24 cellular contexts compared by ENCODE assay signal in the genomic region with DNA sequence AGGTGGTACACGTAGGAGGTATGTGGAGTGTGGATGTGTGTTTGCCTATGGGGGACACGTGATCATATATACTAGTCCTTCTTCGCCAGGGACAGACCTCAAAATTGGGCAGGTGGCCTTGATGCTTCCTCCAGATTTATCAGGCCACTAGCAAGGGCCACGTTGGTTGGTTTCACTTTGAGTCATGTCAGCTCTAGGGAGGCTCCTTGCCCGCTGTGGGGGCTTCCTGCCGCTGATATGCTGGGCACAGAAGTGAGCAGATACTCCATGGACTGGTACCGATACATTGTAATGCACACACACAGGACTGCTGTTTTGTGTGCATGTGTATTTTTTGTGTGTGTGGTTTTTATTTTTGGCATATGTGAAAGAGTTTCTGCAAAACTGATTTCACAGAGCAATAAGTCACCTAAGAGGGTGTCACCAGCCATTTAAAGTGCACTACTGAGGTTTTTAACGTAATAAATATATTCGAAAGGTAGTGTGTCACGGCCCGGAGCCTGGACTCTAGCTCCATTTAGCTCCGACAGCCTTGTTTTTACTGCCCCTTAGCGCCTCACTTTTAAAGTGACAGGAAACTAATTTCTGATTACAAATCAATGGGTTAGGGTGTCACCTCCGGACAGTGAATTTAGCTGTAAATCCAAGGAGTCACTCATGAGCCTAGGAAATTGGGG.
DNase-seq lines count a peak whose midpoint lies in the region; ATAC-seq, FAIRE-seq and TF ChIP-seq lines count a peak whose summit lies in the region.
"Had no signal": no experiment of that assay in that cellular context is flagged by ENCODE, and none has a peak within 500 bp of the region (broad histone marks: within the 10 kb centered on the region; RNA-seq: fewer than 3 reads in every experiment).

No MANE protein-coding gene starts in this region.

- no peak overlapping the region; the same call in 1 of the 2 replicates for H2BK20ac ChIP-seq in H1 (ENCODE audit: low read length)

- H4K8ac ChIP-seq in H1 (ENCODE audit: extremely low read depth, insufficient read depth, low read length): no peak overlapping the region

- H3K4ac ChIP-seq in H1 (replicated peaks; ENCODE audit: insufficient read length, low read depth, low read length): no peak overlapping the region

- TF ChIP-seq EP300 in H1 (IDR thresholded peaks at IDR 0.05; ENCODE audit: borderline replicate concordance in 1 of 2, low read depth in 2 of 2, low read length in 2 of 2) (no peak), ovary (IDR thresholded peaks at IDR 0.05) (no peak)

- H3K36me3 ChIP-seq in H1 (ENCODE audit: control insufficient read depth in 2 of 4, insufficient read depth in 4 of 4, low read length in 3 of 4) (no peaks in the 10 kb centered on the region), ovary (no peaks in the 10 kb centered on the region)
- H3K36me3 ChIP-seq: heart left ventricle, sigmoid colon, transverse colon had no signal

- H3K4me1 ChIP-seq in H1 (replicated peaks in 1 of 4; ENCODE audit: control insufficient read depth in 3 of 4, insufficient read depth in 4 of 4, low read length in 3 of 4): peaks cover 2 to 14% (median 9%) of the 10 kb centered on the region in 4 experiments; a peak in 5 of 7 replicates
- H3K4me1 ChIP-seq in ovary (ENCODE audit: insufficient read depth): no peaks in the 10 kb centered on the region
- H3K4me1 ChIP-seq: heart left ventricle, parathyroid adenoma had no signal

- no peaks in the 10 kb centered on the region for H3K23me2 ChIP-seq in H1 (ENCODE audit: low read depth, low read length)

- H3K14ac ChIP-seq in H1 (ENCODE audit: insufficient read length): no peak overlapping the region

- H3K56ac ChIP-seq in H1 (replicated peaks; ENCODE audit: insufficient read length, low read depth, low read length): no peak overlapping the region

- no peak overlapping the region for H3K18ac ChIP-seq in H1 (ENCODE audit: extremely low read depth, low read length)

- no peak overlapping the region for H2BK120ac ChIP-seq in H1 (replicated peaks; ENCODE audit: low read depth, low read length)

- no peak overlapping the region for H2AFZ ChIP-seq in H1 (ENCODE audit: low read length)
- H2AFZ ChIP-seq: parathyroid adenoma had no signal

- no peak for FAIRE-seq in H1 (lab: Jason Lieb, UNC)

- no peak overlapping the region for H3K23ac ChIP-seq in H1 (ENCODE audit: insufficient read length)

- H3K4me3 ChIP-seq in H1 (ENCODE audit: extremely low read depth in 1 of 4, insufficient read depth in 2 of 4, low read depth in 3 of 4, low read length in 4 of 4): no peak overlapping the region
- H3K4me3 ChIP-seq in ovary: no peak overlapping the region
- H3K4me3 ChIP-seq: heart left ventricle, sigmoid colon, transverse colon had no signal

- CTCF ChIA-PET in H1 (lab: Charles Lee; ENCODE audit: partially characterized antibody): interaction anchor here (0.9 to 1.6 kb wide), 6 partner anchors 9 to 555 kb away, joined by 3 to 7 read pairs (median 4); no protein-coding TSS in a partner anchor

- peak; percentile 40 to 56; a peak in 3 of 4 replicates for TF ChIP-seq RAD21 in H1 (IDR thresholded peaks at IDR 0.05 in 1 of 2, conservative IDR thresholded peaks at IDR 0.05 in 1 of 2; ENCODE audit: low read depth in 2 of 2, low read length in 2 of 2)

- peak overlapping the region; percentile 26 for H4K91ac ChIP-seq in H1 (replicated peaks; ENCODE audit: insufficient read length, low read length)

- H2BK12ac ChIP-seq in H1 (ENCODE audit: low read depth, low read length): no peak overlapping the region

- DNase-seq in Daoy (ENCODE audit: low read depth) (peak; percentile 25), M059J (ENCODE audit: low read depth) (peak; percentile 22), H1 (ENCODE audit: low read depth in 1 of 2, low spot score in 2 of 2) (no peak), midbrain (lab: John Stamatoyannopoulos, UW) (peak; percentile 37), ovary (no peak)
- DNase-seq: activated CD4-positive, alpha-beta memory T cell treated with anti-CD3 and anti-CD28 coated beads for 36 hours; activated CD4-positive, CD25-positive, alpha-beta regulatory T cell; CD4-positive, CD25-positive, alpha-beta regulatory T cell; cerebellar nuclear complex; GDM1; heart left ventricle; Kasumi-1; left colon; naive thymus-derived CD8-positive, alpha-beta T cell; NCI-H1930; SHP77; sigmoid colon; stimulated activated naive CD8-positive, alpha-beta T cell treated with anti-CD3 and anti-CD28 coated beads, Interleukin-15, amount 100 ng/mL, for 72 hours; SW 1271; transverse colon had no signal

- H3K27ac ChIP-seq in H1 (ENCODE audit: low read depth, low read length) (no peak overlapping the region), ovary (no peak overlapping the region)
- H3K27ac ChIP-seq: heart left ventricle, parathyroid adenoma, sigmoid colon, transverse colon had no signal

- POLR2A ChIA-PET in H1 (lab: Charles Lee; ENCODE audit: partially characterized antibody): no interaction called here

- intact Hi-C loops in ovary (cut with DNase I): no loop called here

- no peaks in the 10 kb centered on the region for H3K79me2 ChIP-seq in H1 (ENCODE audit: control insufficient read depth in 1 of 2, insufficient read depth in 2 of 2, low read length in 2 of 2)
- H3K79me2 ChIP-seq: parathyroid adenoma had no signal

- TF ChIP-seq CTCF in H1 (IDR thresholded peaks at IDR 0.05; ENCODE audit: control extremely low read depth in 1 of 3, insufficient read depth in 1 of 3, low read depth in 1 of 3, low read length in 3 of 3) (peak in 1 of 3 experiments; percentile 13; a peak in 1 of 4 replicates), ovary (IDR thresholded peaks at IDR 0.05) (no peak)

- H2BK15ac ChIP-seq in H1 (ENCODE audit: low read length): no peak overlapping the region

- WGBS in H1 (ENCODE audit: extremely low coverage in 1 of 2, insufficient coverage in 1 of 2, insufficient read length in 1 of 2, insufficient replicate concordance in 2 of 2, low coverage in 1 of 2, low lambda C conversion rate in 2 of 2, missing lambda C conversion rate in 1 of 2), 2 experiments: 84% methylated on average over 14 of the region's 14 CpGs; no CpG with 5 or more reads in 1 of the 2 experiments
- 82 to 88% (median 86%) methylated on average over 14 of the region's 14 CpGs for WGBS in ovary, 3 donors

- ATAC-seq in HG03280 (IDR thresholded peaks at IDR 0.05; ENCODE audit: unreplicated experiment) (no peak), HG03520 (IDR thresholded peaks at IDR 0.05; ENCODE audit: unreplicated experiment) (no peak), HG03565 (IDR thresholded peaks at IDR 0.05; ENCODE audit: unreplicated experiment) (no peak)
- ATAC-seq: heart left ventricle; left colon; naive thymus-derived CD8-positive, alpha-beta T cell; stimulated activated naive CD8-positive, alpha-beta T cell treated with anti-CD3 and anti-CD28 coated beads, Interleukin-15, amount 100 ng/mL, for 72 hours had no signal

- no peak overlapping the region for H2BK5ac ChIP-seq in H1 (ENCODE audit: low read depth, low read length)

- no peak overlapping the region for H3K9ac ChIP-seq in H1 (replicated peaks in 1 of 4; ENCODE audit: extremely low read depth in 1 of 4, low read depth in 3 of 4, low read length in 3 of 4)
- H3K9ac ChIP-seq: parathyroid adenoma had no signal

- H4K20me1 ChIP-seq in H1 (replicated peaks in 1 of 2; ENCODE audit: control insufficient read depth in 1 of 2, insufficient read depth in 2 of 2, low read length in 2 of 2): no peaks in the 10 kb centered on the region

- H3K9me3 ChIP-seq in H1 (ENCODE audit: insufficient read depth in 2 of 2, low read depth in 1 of 2, low read length in 1 of 2) (no peaks in the 10 kb centered on the region), ovary (no peaks in the 10 kb centered on the region)
- H3K9me3 ChIP-seq: heart left ventricle, sigmoid colon, transverse colon had no signal

- H2AK5ac ChIP-seq in H1 (ENCODE audit: low read depth, low read length): no peak overlapping the region

- no peak overlapping the region for H3K4me2 ChIP-seq in H1 (ENCODE audit: insufficient read depth in 1 of 2, low read depth in 2 of 2, low read length in 2 of 2)

- no peaks in the 10 kb centered on the region for H3K27me3 ChIP-seq in H1 (replicated peaks in 1 of 4; ENCODE audit: control insufficient read depth in 3 of 4, extremely low read depth in 1 of 4, insufficient read depth in 3 of 4, low read length in 3 of 4)
- no peaks in the 10 kb centered on the region for H3K27me3 ChIP-seq in ovary

- no peaks in the 10 kb centered on the region for H3K79me1 ChIP-seq in H1 (ENCODE audit: low read depth, low read length)

- H4K5ac ChIP-seq in H1 (ENCODE audit: insufficient read length, low read depth, low read length): no peak overlapping the region

- TF ChIP-seq POLR2A in H1 (IDR thresholded peaks at IDR 0.05; ENCODE audit: control extremely low read depth in 1 of 2, low read depth in 2 of 2, low read length in 2 of 2) (no peak), ovary (IDR thresholded peaks at IDR 0.05) (no peak)

TF ChIP-seq in H1, 55 proteins besides CTCF, POLR2A, EP300 and RAD21:
- TF ChIP-seq, protein P1, sequence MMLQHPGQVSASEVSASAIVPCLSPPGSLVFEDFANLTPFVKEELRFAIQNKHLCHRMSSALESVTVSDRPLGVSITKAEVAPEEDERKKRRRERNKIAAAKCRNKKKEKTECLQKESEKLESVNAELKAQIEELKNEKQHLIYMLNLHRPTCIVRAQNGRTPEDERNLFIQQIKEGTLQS (IDR thresholded peaks at IDR 0.05; ENCODE audit: insufficient read depth, low read depth, low read length): no peak

Comparison
In these comparisons a context has a peak if more than half of its experiments do, and no peak if none do; other contexts are left out.
1. DNase-seq: peak in Daoy (single experiment), M059J (single experiment) and midbrain (single experiment); none in H1 (0 of 2) and ovary (0 of 5).